ENCODE assay signal across 1 cellular context in the genomic region with DNA sequence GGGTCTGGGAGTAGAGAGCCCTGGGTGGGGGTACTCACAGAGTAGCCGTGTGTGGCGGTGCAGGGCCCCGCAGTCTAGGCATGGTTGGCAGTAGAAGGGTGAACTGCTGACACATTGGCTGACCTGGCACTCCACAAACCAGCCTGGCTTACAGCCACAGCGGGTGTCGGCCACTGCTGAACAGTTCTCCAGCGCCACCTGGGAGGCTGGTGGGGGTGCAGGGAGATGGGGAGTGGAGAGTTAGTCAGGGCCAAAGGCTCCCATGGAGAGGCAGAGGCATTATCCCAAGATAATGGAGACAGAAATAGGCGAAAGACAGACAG.
TF ChIP-seq lines count a peak whose summit lies in the region.

No MANE protein-coding gene starts in this region.

TF ChIP-seq in HepG2, 621 proteins besides CTCF, POLR2A, EP300 and RAD21 (continues in another document):
- TF ChIP-seq, protein P1, sequence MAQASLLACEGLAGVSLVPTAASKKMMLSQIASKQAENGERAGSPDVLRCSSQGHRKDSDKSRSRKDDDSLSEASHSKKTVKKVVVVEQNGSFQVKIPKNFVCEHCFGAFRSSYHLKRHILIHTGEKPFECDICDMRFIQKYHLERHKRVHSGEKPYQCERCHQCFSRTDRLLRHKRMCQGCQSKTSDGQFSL (CRISPR knock-in tag; IDR thresholded peaks at IDR 0.05) = peak; percentile 96
- TF ChIP-seq ZBED4 (CRISPR knock-in tag; IDR thresholded peaks at IDR 0.05; ENCODE audit: borderline replicate concordance) (no peak), BCL6 (CRISPR knock-in tag; IDR thresholded peaks at IDR 0.05) (0 out of 2 replicates have a peak, but pooled peaks have one; percentile 12), MED1 (CRISPR knock-in tag; IDR thresholded peaks at IDR 0.05) (0 out of 2 replicates have a peak, but pooled peaks have one; percentile 10), HNF1B (CRISPR knock-in tag; IDR thresholded peaks at IDR 0.05) (peak; percentile 61; the same call in 1 of the 2 replicates), AGO1 (IDR thresholded peaks at IDR 0.05; ENCODE audit: low read depth, low read length, poor library complexity, severe bottlenecking) (peak; percentile 96), KDM2A (CRISPR knock-in tag; IDR thresholded peaks at IDR 0.05; ENCODE audit: borderline replicate concordance, low read depth) (peak; percentile 64; the same call in 1 of the 2 replicates), ZNF724P (CRISPR knock-in tag; IDR thresholded peaks at IDR 0.05; ENCODE audit: borderline replicate concordance) (0 out of 2 replicates have a peak, but pooled peaks have one; percentile 34), ZNF343 (CRISPR knock-in tag; IDR thresholded peaks at IDR 0.05) (no peak), ZNF572 (CRISPR knock-in tag; IDR thresholded peaks at IDR 0.05) (peak; percentile 5; the same call in 1 of the 2 replicates), MAFK (conservative IDR thresholded peaks at IDR 0.05 in 1 of 2, IDR thresholded peaks at IDR 0.05 in 1 of 2; ENCODE audit: low read length in 2 of 2) (0 out of 4 replicates have a peak, but pooled peaks of 1 of the 2 experiments have one; percentile 1), ZNF501 (CRISPR knock-in tag; IDR thresholded peaks at IDR 0.05) (peak; percentile 68; the same call in 1 of the 2 replicates), POLR2G (IDR thresholded peaks at IDR 0.05; ENCODE audit: low read depth, low read length) (peak; percentile 24), ZNF234 (CRISPR knock-in tag; conservative IDR thresholded peaks at IDR 0.05) (0 out of 2 replicates have a peak, but pooled peaks have one; percentile 63), LCORL (IDR thresholded peaks at IDR 0.05) (no peak), LCORL (CRISPR knock-in tag; IDR thresholded peaks at IDR 0.05) (0 out of 2 replicates have a peak, but pooled peaks have one; percentile 19), SIN3A (IDR thresholded peaks at IDR 0.05; ENCODE audit: borderline replicate concordance, low read depth, low read length) (no peak), KMT2A (CRISPR knock-in tag; IDR thresholded peaks at IDR 0.05) (no peak), ZNF687 (CRISPR knock-in tag; IDR thresholded peaks at IDR 0.05) (peak; percentile 62; the same call in 1 of the 2 replicates), MXI1 (IDR thresholded peaks at IDR 0.05; ENCODE audit: borderline replicate concordance, low read depth, low read length) (no peak), SAP130 (CRISPR knock-in tag; IDR thresholded peaks at IDR 0.05; ENCODE audit: low read depth) (peak; percentile 39), ZNF619 (CRISPR knock-in tag; IDR thresholded peaks at IDR 0.05) (0 out of 2 replicates have a peak, but pooled peaks have one; percentile 45), STAG1 (CRISPR knock-in tag; IDR thresholded peaks at IDR 0.05) (peak; percentile 78), ZC3H13 (CRISPR knock-in tag; IDR thresholded peaks at IDR 0.05) (peak; percentile 73; the same call in 1 of the 2 replicates), GATAD2A (CRISPR knock-in tag; IDR thresholded peaks at IDR 0.05) (peak; percentile 43; the same call in 1 of the 2 replicates), NR2F6 (IDR thresholded peaks at IDR 0.05) (no peak), NR2F6 (CRISPR knock-in tag; IDR thresholded peaks at IDR 0.05) (peak; percentile 11; the same call in 1 of the 2 replicates), ZSCAN21 (CRISPR knock-in tag; IDR thresholded peaks at IDR 0.05; ENCODE audit: borderline replicate concordance) (peak; percentile 50; the same call in 1 of the 2 replicates), KDM5B (CRISPR knock-in tag; IDR thresholded peaks at IDR 0.05; ENCODE audit: borderline replicate concordance) (peak; percentile 45; the same call in 1 of the 2 replicates)
- TF ChIP-seq, protein P2, sequence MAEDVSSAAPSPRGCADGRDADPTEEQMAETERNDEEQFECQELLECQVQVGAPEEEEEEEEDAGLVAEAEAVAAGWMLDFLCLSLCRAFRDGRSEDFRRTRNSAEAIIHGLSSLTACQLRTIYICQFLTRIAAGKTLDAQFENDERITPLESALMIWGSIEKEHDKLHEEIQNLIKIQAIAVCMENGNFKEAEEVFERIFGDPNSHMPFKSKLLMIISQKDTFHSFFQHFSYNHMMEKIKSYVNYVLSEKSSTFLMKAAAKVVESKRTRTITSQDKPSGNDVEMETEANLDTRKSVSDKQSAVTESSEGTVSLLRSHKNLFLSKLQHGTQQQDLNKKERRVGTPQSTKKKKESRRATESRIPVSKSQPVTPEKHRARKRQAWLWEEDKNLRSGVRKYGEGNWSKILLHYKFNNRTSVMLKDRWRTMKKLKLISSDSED (CRISPR knock-in tag; IDR thresholded peaks at IDR 0.05) = 0 out of 2 replicates have a peak, but pooled peaks have one; percentile 46
- TF ChIP-seq, protein P3, sequence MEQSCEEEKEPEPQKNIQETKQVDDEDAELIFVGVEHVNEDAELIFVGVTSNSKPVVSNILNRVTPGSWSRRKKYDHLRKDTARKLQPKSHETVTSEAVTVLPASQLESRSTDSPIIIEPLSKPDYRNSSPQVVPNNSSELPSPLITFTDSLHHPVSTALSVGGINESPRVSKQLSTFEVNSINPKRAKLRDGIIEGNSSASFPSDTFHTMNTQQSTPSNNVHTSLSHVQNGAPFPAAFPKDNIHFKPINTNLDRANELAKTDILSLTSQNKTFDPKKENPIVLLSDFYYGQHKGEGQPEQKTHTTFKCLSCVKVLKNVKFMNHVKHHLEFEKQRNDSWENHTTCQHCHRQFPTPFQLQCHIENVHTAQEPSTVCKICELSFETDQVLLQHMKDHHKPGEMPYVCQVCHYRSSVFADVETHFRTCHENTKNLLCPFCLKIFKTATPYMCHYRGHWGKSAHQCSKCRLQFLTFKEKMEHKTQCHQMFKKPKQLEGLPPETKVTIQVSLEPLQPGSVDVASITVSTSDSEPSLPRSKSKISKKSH (CRISPR knock-in tag; IDR thresholded peaks at IDR 0.05; ENCODE audit: borderline replicate concordance) = 0 out of 2 replicates have a peak, but pooled peaks have one; percentile 11
- TF ChIP-seq, protein P4, sequence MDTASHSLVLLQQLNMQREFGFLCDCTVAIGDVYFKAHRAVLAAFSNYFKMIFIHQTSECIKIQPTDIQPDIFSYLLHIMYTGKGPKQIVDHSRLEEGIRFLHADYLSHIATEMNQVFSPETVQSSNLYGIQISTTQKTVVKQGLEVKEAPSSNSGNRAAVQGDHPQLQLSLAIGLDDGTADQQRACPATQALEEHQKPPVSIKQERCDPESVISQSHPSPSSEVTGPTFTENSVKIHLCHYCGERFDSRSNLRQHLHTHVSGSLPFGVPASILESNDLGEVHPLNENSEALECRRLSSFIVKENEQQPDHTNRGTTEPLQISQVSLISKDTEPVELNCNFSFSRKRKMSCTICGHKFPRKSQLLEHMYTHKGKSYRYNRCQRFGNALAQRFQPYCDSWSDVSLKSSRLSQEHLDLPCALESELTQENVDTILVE (CRISPR knock-in tag; IDR thresholded peaks at IDR 0.05) = 0 out of 2 replicates have a peak, but pooled peaks have one; percentile 22
- TF ChIP-seq, protein P5, sequence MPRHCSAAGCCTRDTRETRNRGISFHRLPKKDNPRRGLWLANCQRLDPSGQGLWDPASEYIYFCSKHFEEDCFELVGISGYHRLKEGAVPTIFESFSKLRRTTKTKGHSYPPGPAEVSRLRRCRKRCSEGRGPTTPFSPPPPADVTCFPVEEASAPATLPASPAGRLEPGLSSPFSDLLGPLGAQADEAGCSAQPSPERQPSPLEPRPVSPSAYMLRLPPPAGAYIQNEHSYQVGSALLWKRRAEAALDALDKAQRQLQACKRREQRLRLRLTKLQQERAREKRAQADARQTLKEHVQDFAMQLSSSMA (CRISPR knock-in tag; IDR thresholded peaks at IDR 0.05) = no peak
- TF ChIP-seq, protein P6, sequence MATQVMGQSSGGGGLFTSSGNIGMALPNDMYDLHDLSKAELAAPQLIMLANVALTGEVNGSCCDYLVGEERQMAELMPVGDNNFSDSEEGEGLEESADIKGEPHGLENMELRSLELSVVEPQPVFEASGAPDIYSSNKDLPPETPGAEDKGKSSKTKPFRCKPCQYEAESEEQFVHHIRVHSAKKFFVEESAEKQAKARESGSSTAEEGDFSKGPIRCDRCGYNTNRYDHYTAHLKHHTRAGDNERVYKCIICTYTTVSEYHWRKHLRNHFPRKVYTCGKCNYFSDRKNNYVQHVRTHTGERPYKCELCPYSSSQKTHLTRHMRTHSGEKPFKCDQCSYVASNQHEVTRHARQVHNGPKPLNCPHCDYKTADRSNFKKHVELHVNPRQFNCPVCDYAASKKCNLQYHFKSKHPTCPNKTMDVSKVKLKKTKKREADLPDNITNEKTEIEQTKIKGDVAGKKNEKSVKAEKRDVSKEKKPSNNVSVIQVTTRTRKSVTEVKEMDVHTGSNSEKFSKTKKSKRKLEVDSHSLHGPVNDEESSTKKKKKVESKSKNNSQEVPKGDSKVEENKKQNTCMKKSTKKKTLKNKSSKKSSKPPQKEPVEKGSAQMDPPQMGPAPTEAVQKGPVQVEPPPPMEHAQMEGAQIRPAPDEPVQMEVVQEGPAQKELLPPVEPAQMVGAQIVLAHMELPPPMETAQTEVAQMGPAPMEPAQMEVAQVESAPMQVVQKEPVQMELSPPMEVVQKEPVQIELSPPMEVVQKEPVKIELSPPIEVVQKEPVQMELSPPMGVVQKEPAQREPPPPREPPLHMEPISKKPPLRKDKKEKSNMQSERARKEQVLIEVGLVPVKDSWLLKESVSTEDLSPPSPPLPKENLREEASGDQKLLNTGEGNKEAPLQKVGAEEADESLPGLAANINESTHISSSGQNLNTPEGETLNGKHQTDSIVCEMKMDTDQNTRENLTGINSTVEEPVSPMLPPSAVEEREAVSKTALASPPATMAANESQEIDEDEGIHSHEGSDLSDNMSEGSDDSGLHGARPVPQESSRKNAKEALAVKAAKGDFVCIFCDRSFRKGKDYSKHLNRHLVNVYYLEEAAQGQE (IDR thresholded peaks at IDR 0.05; ENCODE audit: borderline replicate concordance in 1 of 2, low read depth in 1 of 2, low read length in 2 of 2) = no peak
